ENCODE assay signal across 25 cellular contexts in genomic region chr2:3649581-3649980, GRCh38. TPM values are rescaled to one million over a fixed set of nuclear protein-coding genes. Genes with fewer than 3 reads are reported as not detected.
DNase-seq lines count a peak whose midpoint lies in the region; ATAC-seq and TF ChIP-seq lines count a peak whose summit lies in the region.
"Had no signal": no experiment of that assay in that cellular context is flagged by ENCODE, and none has a peak within 500 bp of the region (broad histone marks: within the 10 kb centered on the region; RNA-seq: fewer than 3 reads in every experiment).

No MANE protein-coding gene starts in this region.

- TF ChIP-seq CTCF in WERI-Rb-1 (IDR thresholded peaks at IDR 0.05; ENCODE audit: low read depth, low read length) (0 out of 2 replicates have a peak, but pooled peaks have one; percentile 8), omental fat pad (IDR thresholded peaks at IDR 0.05) (no peak)

- H3K27me3 ChIP-seq in WERI-Rb-1 (ENCODE audit: insufficient read depth, low read depth, severe bottlenecking): no peaks in the 10 kb centered on the region
- peaks cover 4% of the 10 kb centered on the region for H3K27me3 ChIP-seq in effector memory CD4-positive, alpha-beta T cell (replicated peaks; ENCODE audit: control insufficient read depth, insufficient read depth, low read length, poor library complexity, severe bottlenecking)
- H3K27me3 ChIP-seq: BLaER1 had no signal

- peak; percentile 4 for DNase-seq in activated naive CD4-positive, alpha-beta T cell treated with anti-CD3 and anti-CD28 coated beads, Interleukin-2, amount 50 U/mL, for 16 hours
- DNase-seq in activated naive CD4-positive, alpha-beta T cell treated with Interleukin-2 at 50 U/mL for 16 hours: no peak
- DNase-seq in WERI-Rb-1: no peak
- peak; percentile 22 for DNase-seq in mucosa of gallbladder (ENCODE audit: low spot score)
- DNase-seq in superior temporal gyrus (ENCODE audit: extremely low spot score): peak; percentile 12
- DNase-seq in omental fat pad (ENCODE audit: low spot score): no peak
- DNase-seq in NCI-H748 treated with DMSO at 0.1 percent for 48 hours (lab: John Stamatoyannopoulos, UW): no peak
- DNase-seq in effector memory CD4-positive, alpha-beta T cell: no peak
- DNase-seq: ACHN; Calu3; CD8-positive, alpha-beta T cell; DMS153; GOT3; KBM-7; MM.1S; NCI-H1092; NCI-H1436; NCI-H187 treated with DMSO at 0.1 percent for 48 hours; NCI-H2107; PC-9; RPMI8226 had no signal

- no peaks in the 10 kb centered on the region for H3K36me3 ChIP-seq in WERI-Rb-1
- no peaks in the 10 kb centered on the region for H3K36me3 ChIP-seq in effector memory CD4-positive, alpha-beta T cell (ENCODE audit: control insufficient read depth, insufficient read depth, low read length)
- H3K36me3 ChIP-seq: BLaER1 had no signal

- peaks cover 10% of the 10 kb centered on the region for H3K4me1 ChIP-seq in effector memory CD4-positive, alpha-beta T cell (ENCODE audit: control insufficient read depth, insufficient read depth, low read length, poor library complexity, severe bottlenecking)

- no peaks in the 10 kb centered on the region for H3K9me3 ChIP-seq in WERI-Rb-1 (ENCODE audit: severe bottlenecking)
- H3K9me3 ChIP-seq in effector memory CD4-positive, alpha-beta T cell (ENCODE audit: control insufficient read depth, low read length): no peaks in the 10 kb centered on the region
- H3K9me3 ChIP-seq: BLaER1 had no signal

- no peak overlapping the region for H3K4me3 ChIP-seq in WERI-Rb-1 (ENCODE audit: low read depth, low read length)
- H3K4me3 ChIP-seq in effector memory CD4-positive, alpha-beta T cell (ENCODE audit: insufficient read depth, low read depth, low read length, poor library complexity, severe bottlenecking): no peak overlapping the region
- H3K4me3 ChIP-seq: BLaER1, PC-9 had no signal

- H3K27ac ChIP-seq in WERI-Rb-1: no peak overlapping the region
- H3K27ac ChIP-seq in effector memory CD4-positive, alpha-beta T cell (ENCODE audit: insufficient read depth, low read length, poor library complexity, severe bottlenecking): no peak overlapping the region
- H3K27ac ChIP-seq: 22Rv1, BLaER1, PC-9 had no signal

- ATAC-seq in omental fat pad (ENCODE audit: low FRiP score): no peak
- ATAC-seq: CD8-positive, alpha-beta T cell had no signal

RNA-seq across cellular contexts. Expression of gene ALLC, which starts 8.4 kb away (rescaled TPM):
- 0.81 TPM for total RNA-seq in mucosa of gallbladder
- not detected for total RNA-seq in omental fat pad
- total RNA-seq: Calu3; CD8-positive, alpha-beta T cell; G401; NCI-H460; PC-9 had no signal

RNA-seq across cellular contexts. Expression of gene DCDC2C, which starts 53.8 kb away (rescaled TPM):
- total RNA-seq in mucosa of gallbladder (0.14 TPM), omental fat pad (1 to 10 TPM in 1 of 4 donors, under 1 TPM in 1, not detected in 2; 0.31 to 1.4 TPM)
- total RNA-seq: Calu3; CD8-positive, alpha-beta T cell; G401; NCI-H460; PC-9 had no signal

RNA-seq across cellular contexts. Expression of gene COLEC11, which starts 54.7 kb away (rescaled TPM):
- 79.0 TPM for total RNA-seq in mucosa of gallbladder
- total RNA-seq in omental fat pad: 10 to 100 TPM in 1 of 4 donors, 1 to 10 TPM in 3; 3.6 to 15.9 (median 5.9) TPM
- total RNA-seq: Calu3; CD8-positive, alpha-beta T cell had no signal

Comparison
In these comparisons a context has a peak if more than half of its experiments do, and no peak if none do; other contexts are left out.
1. DNase-seq: peak in activated naive CD4-positive, alpha-beta T cell treated with anti-CD3 and anti-CD28 coated beads, Interleukin-2, amount 50 U/mL, for 16 hours (single experiment), mucosa of gallbladder (single experiment) and superior temporal gyrus (single experiment); none in activated naive CD4-positive, alpha-beta T cell treated with Interleukin-2 at 50 U/mL for 16 hours (single experiment), WERI-Rb-1 (single experiment), omental fat pad (single experiment), NCI-H748 treated with DMSO at 0.1 percent for 48 hours (single experiment) and effector memory CD4-positive, alpha-beta T cell (0 of 3).